Comparison of ENCODE assay signal across 8 cellular contexts in the genomic region with DNA sequence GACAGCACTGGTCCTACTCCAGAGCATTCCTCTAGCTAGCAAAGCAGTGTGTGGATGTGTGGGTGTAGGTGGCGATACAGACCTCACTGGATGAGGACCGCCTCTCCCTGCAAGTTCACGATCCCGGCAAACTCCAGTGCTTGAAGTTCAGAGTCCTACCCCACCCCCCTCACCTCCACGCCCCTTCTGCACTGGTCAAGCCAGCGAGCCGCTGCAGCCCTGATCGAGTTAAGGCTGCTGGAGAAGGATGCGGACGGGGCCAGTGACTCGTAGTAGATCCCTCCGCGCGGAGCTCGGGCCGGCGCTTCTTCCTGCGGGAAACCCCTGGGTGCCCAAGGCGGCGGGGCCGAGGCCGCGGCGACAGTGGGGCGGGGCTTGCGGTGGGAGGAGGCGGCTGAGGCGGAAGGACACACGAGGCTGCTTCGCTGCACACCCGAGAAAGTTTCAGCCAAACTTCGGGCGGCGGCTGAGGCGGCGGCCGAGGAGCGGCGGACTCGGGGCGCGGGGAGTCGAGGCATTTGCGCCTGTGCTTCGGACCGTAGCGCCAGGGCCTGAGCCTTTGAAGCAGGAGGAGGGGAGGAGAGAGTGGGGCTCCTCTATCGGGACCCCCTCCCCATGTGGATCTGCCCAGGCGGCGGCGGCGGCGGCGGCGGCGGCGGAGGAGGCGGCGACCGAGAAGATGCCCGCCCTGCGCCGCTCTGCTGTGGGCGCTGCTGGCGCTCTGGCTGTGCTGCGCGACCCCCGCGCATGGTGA.
A peak's percentile ranks its signal among the peaks of the same experiment; 100 is the strongest.
DNase-seq lines count a peak whose midpoint lies in the region; TF ChIP-seq lines count a peak whose summit lies in the region.
"Not testable (repeated sequence)": the region's sequence is repeated elsewhere in the genome, so short reads cannot be mapped to it uniquely, and the experiment has no call there.

No MANE protein-coding gene starts in this region.

- H3K27ac ChIP-seq in esophagus squamous epithelium = peak overlapping the region; percentile 73 to 86 (median 78)
- not testable (repeated sequence) for H3K27ac ChIP-seq in mesendoderm (ENCODE audit: low read depth, low read length)

- H2AK5ac ChIP-seq in mesendoderm (ENCODE audit: low read length) = not testable (repeated sequence)

- H3K4ac ChIP-seq in mesendoderm (ENCODE audit: low read depth, low read length) = not testable (repeated sequence)

- H3K79me1 ChIP-seq in mesendoderm (ENCODE audit: low read length) = not testable (repeated sequence)

- H2BK5ac ChIP-seq in mesendoderm (ENCODE audit: low read length) = not testable (repeated sequence)

- H3K9ac ChIP-seq in mesendoderm (ENCODE audit: low read length) = not testable (repeated sequence)

- H3K4me3 ChIP-seq in GM12865 (ENCODE audit: low read depth, low read length) = peak overlapping the region; percentile 39
- peak overlapping the region; percentile 44 to 68 (median 44) for H3K4me3 ChIP-seq in esophagus squamous epithelium
- H3K4me3 ChIP-seq in mesendoderm (ENCODE audit: low read length) = not testable (repeated sequence)

- not testable (repeated sequence) for H3K27me3 Mint-ChIP-seq in activated naive CD4-positive, alpha-beta T cell treated with anti-CD3 and anti-CD28 coated beads for 36 hours (ENCODE audit: low read depth)

- intact Hi-C loops in activated naive CD4-positive, alpha-beta T cell treated with anti-CD3 and anti-CD28 coated beads for 36 hours (cut with micrococcal nuclease); esophagus squamous epithelium (cut with DNase I): not testable (repeated sequence)

- CTCF ChIA-PET in activated naive CD4-positive, alpha-beta T cell treated with anti-CD3 and anti-CD28 coated beads for 36 hours (lab: Charles Lee) = not testable (repeated sequence)

- not testable (repeated sequence) for H4K5ac ChIP-seq in mesendoderm (ENCODE audit: low read length)

- peak overlapping the region; percentile 90 for H3K27ac Mint-ChIP-seq in activated naive CD4-positive, alpha-beta T cell treated with anti-CD3 and anti-CD28 coated beads for 36 hours

- DNase-seq in GM12865 (ENCODE audit: low read depth) (peak; percentile 76), NCI-H2227 (lab: John Stamatoyannopoulos, UW; ENCODE audit: unreplicated experiment) (peak; percentile 53), T-helper 9 cell (peak; percentile 47), mesendoderm (peak; percentile 88), ureter (ENCODE audit: low spot score) (peak; percentile 74)
- peak; percentile 57 for DNase-seq in activated naive CD4-positive, alpha-beta T cell treated with anti-CD3 and anti-CD28 coated beads for 36 hours
- DNase-seq in esophagus squamous epithelium (lab: John Stamatoyannopoulos, UW) = not testable (repeated sequence)
- DNase-seq in stimulated activated CD4-positive, alpha-beta T cell treated with anti-CD3 and anti-CD28 coated beads, Interleukin-12 subunit alpha, Interleukin-12 subunit beta, amount 100 ng/mL, for 4 hours = peak; percentile 46

- not testable (repeated sequence) for H3K9me3 ChIP-seq in esophagus squamous epithelium

- not testable (repeated sequence) for H3K36me3 Mint-ChIP-seq in activated naive CD4-positive, alpha-beta T cell treated with anti-CD3 and anti-CD28 coated beads for 36 hours (ENCODE audit: low read depth)

- H3K23ac ChIP-seq in mesendoderm (ENCODE audit: low read length) = not testable (repeated sequence)

- H3K18ac ChIP-seq in mesendoderm (ENCODE audit: low read length) = not testable (repeated sequence)

- H3K4me3 Mint-ChIP-seq in activated naive CD4-positive, alpha-beta T cell treated with anti-CD3 and anti-CD28 coated beads for 36 hours = peak overlapping the region; percentile 94

- not testable (repeated sequence) for H3K4me1 ChIP-seq in esophagus squamous epithelium; mesendoderm (ENCODE audit: control insufficient read depth, low read depth, low read length)

- H3K27me3 ChIP-seq in esophagus squamous epithelium; mesendoderm (ENCODE audit: insufficient read depth, low read length, poor library complexity): not testable (repeated sequence)

- H3K9me3 Mint-ChIP-seq in activated naive CD4-positive, alpha-beta T cell treated with anti-CD3 and anti-CD28 coated beads for 36 hours = not testable (repeated sequence)

- H3K4me1 Mint-ChIP-seq in activated naive CD4-positive, alpha-beta T cell treated with anti-CD3 and anti-CD28 coated beads for 36 hours (ENCODE audit: low read depth) = peaks cover 14% of the 10 kb centered on the region

- TF ChIP-seq POLR2A in esophagus squamous epithelium (IDR thresholded peaks at IDR 0.05) = peak in 2 of 4 donors; percentile 41 to 81

- not testable (repeated sequence) for H3K36me3 ChIP-seq in esophagus squamous epithelium; mesendoderm (ENCODE audit: control insufficient read depth, insufficient read depth, low read length)

- not testable (repeated sequence) for H3K79me2 ChIP-seq in mesendoderm (ENCODE audit: control insufficient read depth, insufficient read depth, low read length)

- no CpG with 5 or more reads among the region's 69 CpGs for WGBS in esophagus squamous epithelium, 2 donors
- WGBS in mesendoderm (ENCODE audit: extremely low coverage, insufficient coverage, low lambda C conversion rate) = no CpG with 5 or more reads among the region's 69 CpGs

- not testable (repeated sequence) for H2BK15ac ChIP-seq in mesendoderm (replicated peaks; ENCODE audit: low read depth)

- H2BK120ac ChIP-seq in mesendoderm (ENCODE audit: low read depth, low read length) = not testable (repeated sequence)

- TF ChIP-seq CTCF in GM12865 (IDR thresholded peaks at IDR 0.05; ENCODE audit: insufficient read depth, low read depth, low read length, missing control alignments) = not testable (repeated sequence)
- peak in 1 of 6 experiments; percentile 12 for TF ChIP-seq CTCF in esophagus squamous epithelium (IDR thresholded peaks at IDR 0.05)

- H4K8ac ChIP-seq in mesendoderm (ENCODE audit: low read depth, low read length) = not testable (repeated sequence)

- not testable (repeated sequence) for H3K56ac ChIP-seq in mesendoderm (ENCODE audit: low read length)

- H3K4me2 ChIP-seq in mesendoderm (ENCODE audit: low read length) = not testable (repeated sequence)
